ENCODE assay signal across 15 cellular contexts in genomic region chr14:61385002-61385685, GRCh38.
DNase-seq lines count a peak whose midpoint lies in the region; ATAC-seq and TF ChIP-seq lines count a peak whose summit lies in the region.
"Had no signal": no experiment of that assay in that cellular context is flagged by ENCODE, and none has a peak within 500 bp of the region (broad histone marks: within the 10 kb centered on the region; RNA-seq: fewer than 3 reads in every experiment).

No MANE protein-coding gene starts in this region.

- no peaks in the 10 kb centered on the region for H3K27me3 ChIP-seq in transverse colon
- no peaks in the 10 kb centered on the region for H3K27me3 ChIP-seq in upper lobe of right lung
- H3K27me3 ChIP-seq: pancreas had no signal

- H3K9me3 ChIP-seq in transverse colon (no peaks in the 10 kb centered on the region), upper lobe of right lung (no peaks in the 10 kb centered on the region)
- H3K9me3 ChIP-seq: pancreas had no signal

- intact Hi-C loops in transverse colon (cut with DNase I; ENCODE audit: low total_unique reads), result no loop called here
- intact Hi-C loops in upper lobe of right lung (cut with DNase I), result no loop called here

- TF ChIP-seq POLR2A in transverse colon (IDR thresholded peaks at IDR 0.05), result no peak

- H3K4me1 ChIP-seq in transverse colon (no peaks in the 10 kb centered on the region), upper lobe of right lung (peaks cover 58% of the 10 kb centered on the region)
- H3K4me1 ChIP-seq: pancreas had no signal

- DNase-seq in stimulated activated CD4-positive, alpha-beta T cell treated with anti-CD3 and anti-CD28 coated beads, Interleukin-1b, Interleukin-23, amount 100 ng/mL, for 48 hours, result peak; percentile 34
- DNase-seq in stimulated activated CD4-positive, alpha-beta T cell treated with anti-CD3 and anti-CD28 coated beads, Interleukin-2, amount 100 ng/mL, for 48 hours, result no peak
- DNase-seq in T1000 (lab: John Stamatoyannopoulos, UW) (peak; percentile 24), transverse colon (peak; percentile 16), GM20000 (ENCODE audit: low spot score) (no peak), upper lobe of right lung (no peak)
- peak; percentile 45 for DNase-seq in effector CD4-positive, alpha-beta T cell
- DNase-seq: AML-193, hypothalamus, mammary epithelial cell, NCI-H2081, OCI-M1, pancreas had no signal

- H3K4me3 ChIP-seq in transverse colon, result no peak overlapping the region
- H3K4me3 ChIP-seq in upper lobe of right lung, result no peak overlapping the region
- H3K4me3 ChIP-seq: pancreas had no signal

- in situ Hi-C loops in transverse colon (cut with MboI; ENCODE audit: low pct_ligation_motif_present in 1 of 4, low pct_unique_long_range_greater_than_20kb in 1 of 4, low sequenced_read_pairs in 3 of 4), result no loop called here

- no peak for TF ChIP-seq EP300 in transverse colon (IDR thresholded peaks at IDR 0.05; ENCODE audit: low read depth)

- no peak for ATAC-seq in HG03175 (IDR thresholded peaks at IDR 0.05; ENCODE audit: unreplicated experiment)
- no peak for ATAC-seq in upper lobe of right lung
- ATAC-seq: pancreas had no signal

- H3K36me3 ChIP-seq in transverse colon (no peaks in the 10 kb centered on the region), upper lobe of right lung (no peaks in the 10 kb centered on the region)
- H3K36me3 ChIP-seq: pancreas had no signal

- H3K27ac ChIP-seq in transverse colon, result no peak overlapping the region
- H3K27ac ChIP-seq in upper lobe of right lung, result no peak overlapping the region
- H3K27ac ChIP-seq: KMS-11, pancreas had no signal

- WGBS in transverse colon (ENCODE audit: low coverage in 1 of 2), 2 donors, result 54 to 56% methylated on average over 3 to 6 of the region's 6 CpGs

- TF ChIP-seq CTCF in transverse colon (IDR thresholded peaks at IDR 0.05) (no peak), GM20000 (IDR thresholded peaks at IDR 0.05; ENCODE audit: extremely low read depth, missing control alignments) (no peak), upper lobe of right lung (IDR thresholded peaks at IDR 0.05) (no peak)

Comparison
In these comparisons a context has a peak if more than half of its experiments do, and no peak if none do; other contexts are left out.
1. DNase-seq: peak in stimulated activated CD4-positive, alpha-beta T cell treated with anti-CD3 and anti-CD28 coated beads, Interleukin-1b, Interleukin-23, amount 100 ng/mL, for 48 hours (single experiment), T1000 (single experiment), effector CD4-positive, alpha-beta T cell (single experiment) and transverse colon (single experiment); none in stimulated activated CD4-positive, alpha-beta T cell treated with anti-CD3 and anti-CD28 coated beads, Interleukin-2, amount 100 ng/mL, for 48 hours (0 of 2), GM20000 (single experiment) and upper lobe of right lung (single experiment).